Comparison of ENCODE assay signal across 8 cellular contexts in genomic region chr14:46344327-46344937, GRCh38.
A peak's percentile ranks its signal among the peaks of the same experiment; 100 is the strongest.
DNase-seq lines count a peak whose midpoint lies in the region; ATAC-seq and TF ChIP-seq lines count a peak whose summit lies in the region.

No MANE protein-coding gene starts in this region.

- intact Hi-C loops in thyroid gland (cut with DNase I) = no loop called here

- H3K27me3 ChIP-seq in thyroid gland = no peaks in the 10 kb centered on the region

- H3K36me3 ChIP-seq in thyroid gland = no peaks in the 10 kb centered on the region

- no peak overlapping the region for H3K27ac ChIP-seq in thyroid gland

- no peaks in the 10 kb centered on the region for H3K36me3 Mint-ChIP-seq in endothelial cell (ENCODE audit: low read depth, unreplicated experiment)

- 69 to 72% methylated on average over 4 of the region's 4 CpGs for WGBS in thyroid gland, 2 donors

- H3K4me3 ChIP-seq in thyroid gland (replicated peaks in 1 of 3) = no peak overlapping the region

- no peaks in the 10 kb centered on the region for H3K4me1 ChIP-seq in thyroid gland

- no peak for DNase-seq in GM13976 (ENCODE audit: low spot score)
- peak; percentile 1 to 35 for DNase-seq in NCI-H526 (lab: John Stamatoyannopoulos, UW)
- DNase-seq in endothelial cell (ENCODE audit: low spot score) = peak; percentile 31
- no peak for DNase-seq in thyroid gland
- no peak for DNase-seq in stimulated activated naive CD8-positive, alpha-beta T cell treated with anti-CD3 and anti-CD28 coated beads, Interleukin-15, amount 100 ng/mL, for 72 hours
- no peak for DNase-seq in omental fat pad (ENCODE audit: low spot score)
- no peak for DNase-seq in cerebellar nuclear complex (lab: John Stamatoyannopoulos, UW)

- H3K27me3 Mint-ChIP-seq in endothelial cell (ENCODE audit: unreplicated experiment) = no peaks in the 10 kb centered on the region
- no peaks in the 10 kb centered on the region for H3K27me3 Mint-ChIP-seq in stimulated activated naive CD8-positive, alpha-beta T cell treated with anti-CD3 and anti-CD28 coated beads, Interleukin-15, amount 100 ng/mL, for 72 hours

- peak; percentile 44 for TF ChIP-seq CTCF in GM13976 (IDR thresholded peaks at IDR 0.05; ENCODE audit: borderline replicate concordance, control extremely low read depth, extremely low read depth, insufficient read depth, missing control alignments)
- peak; percentile 56 for TF ChIP-seq CTCF in endothelial cell (IDR thresholded peaks at IDR 0.05; ENCODE audit: unreplicated experiment)
- TF ChIP-seq CTCF in thyroid gland (IDR thresholded peaks at IDR 0.05) = peak in 5 of 6 experiments; percentile 5 to 56 (median 38)
- no peak for TF ChIP-seq CTCF in omental fat pad (IDR thresholded peaks at IDR 0.05)

- no peaks in the 10 kb centered on the region for H3K9me3 ChIP-seq in thyroid gland

- no peaks in the 10 kb centered on the region for H3K9me3 Mint-ChIP-seq in endothelial cell (ENCODE audit: unreplicated experiment)
- H3K9me3 Mint-ChIP-seq in stimulated activated naive CD8-positive, alpha-beta T cell treated with anti-CD3 and anti-CD28 coated beads, Interleukin-15, amount 100 ng/mL, for 72 hours = peaks cover 9% of the 10 kb centered on the region in 2 donors

- no peak for TF ChIP-seq POLR2A in thyroid gland (IDR thresholded peaks at IDR 0.05)

- ATAC-seq in HG02852 (IDR thresholded peaks at IDR 0.05; ENCODE audit: unreplicated experiment) (peak; percentile 87), omental fat pad (ENCODE audit: low FRiP score) (no peak)
- no peak for ATAC-seq in stimulated activated naive CD8-positive, alpha-beta T cell treated with anti-CD3 and anti-CD28 coated beads, Interleukin-15, amount 100 ng/mL, for 72 hours

- H3K27ac Mint-ChIP-seq in endothelial cell (ENCODE audit: unreplicated experiment) = no peak overlapping the region
- H3K27ac Mint-ChIP-seq in stimulated activated naive CD8-positive, alpha-beta T cell treated with anti-CD3 and anti-CD28 coated beads, Interleukin-15, amount 100 ng/mL, for 72 hours = peak overlapping the region in 1 of 2 donors; percentile 19

- no peak overlapping the region for H3K4me3 Mint-ChIP-seq in endothelial cell (ENCODE audit: unreplicated experiment)
- H3K4me3 Mint-ChIP-seq in stimulated activated naive CD8-positive, alpha-beta T cell treated with anti-CD3 and anti-CD28 coated beads, Interleukin-15, amount 100 ng/mL, for 72 hours = no peak overlapping the region

- in situ Hi-C loops in GM13976 (cut with MboI; ENCODE audit: low sequenced_read_pairs, unreplicated experiment) = no loop called here

- H3K4me1 Mint-ChIP-seq in endothelial cell (ENCODE audit: unreplicated experiment) = no peaks in the 10 kb centered on the region
- no peaks in the 10 kb centered on the region for H3K4me1 Mint-ChIP-seq in stimulated activated naive CD8-positive, alpha-beta T cell treated with anti-CD3 and anti-CD28 coated beads, Interleukin-15, amount 100 ng/mL, for 72 hours

Comparison
In these comparisons a context has a peak if more than half of its experiments do, and no peak if none do; other contexts are left out.
1. DNase-seq: peak in NCI-H526 (2 of 2) and endothelial cell (single experiment); none in GM13976 (single experiment), thyroid gland (0 of 2), stimulated activated naive CD8-positive, alpha-beta T cell treated with anti-CD3 and anti-CD28 coated beads, Interleukin-15, amount 100 ng/mL, for 72 hours (0 of 2), omental fat pad (single experiment) and cerebellar nuclear complex (0 of 2).
2. CTCF ChIP-seq: peak in GM13976 (single experiment), endothelial cell (single experiment) and thyroid gland (5 of 6); none in omental fat pad (0 of 3).